ENCODE assay signal across 3 cellular contexts in the genomic region with DNA sequence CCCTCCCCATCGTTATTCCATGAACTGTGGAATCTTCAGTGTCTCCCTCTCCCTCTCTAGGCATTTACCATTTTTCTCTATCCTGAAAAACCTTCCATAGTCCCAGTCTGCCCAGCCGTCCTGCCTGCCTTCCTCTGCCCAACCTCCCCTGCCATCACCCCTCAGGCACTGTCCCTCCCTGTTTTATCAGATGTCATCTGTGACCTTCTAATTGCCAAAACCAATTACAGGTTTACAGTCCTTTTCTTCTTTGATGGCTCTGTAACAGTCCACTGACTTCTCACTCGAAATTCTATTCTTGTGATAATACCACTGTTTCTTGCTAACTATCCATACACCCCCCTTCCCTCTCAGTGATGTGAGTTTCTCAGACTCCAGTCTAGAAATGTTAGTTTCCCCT.
A peak's percentile ranks its signal among the peaks of the same experiment; 100 is the strongest.
TF ChIP-seq lines count a peak whose summit lies in the region.

No MANE protein-coding gene starts in this region.

TF ChIP-seq in SK-N-SH, 30 proteins besides CTCF, POLR2A, EP300 and RAD21:
- TF ChIP-seq RCOR1 (IDR thresholded peaks at IDR 0.05; ENCODE audit: low read length) (no peak), GATA2 (CRISPR knock-in tag; IDR thresholded peaks at IDR 0.05) (peak; percentile 31; the same call in 1 of the 2 replicates)

TF ChIP-seq in SK-N-SH treated with all-trans-retinoic acid at 6 μM for 48 hours, 23 proteins besides CTCF, POLR2A, EP300 and RAD21:
- no peak for TF ChIP-seq ARNTL (CRISPR knock-in tag; IDR thresholded peaks at IDR 0.05; ENCODE audit: borderline replicate concordance, low read depth)
- TF ChIP-seq, protein P1, sequence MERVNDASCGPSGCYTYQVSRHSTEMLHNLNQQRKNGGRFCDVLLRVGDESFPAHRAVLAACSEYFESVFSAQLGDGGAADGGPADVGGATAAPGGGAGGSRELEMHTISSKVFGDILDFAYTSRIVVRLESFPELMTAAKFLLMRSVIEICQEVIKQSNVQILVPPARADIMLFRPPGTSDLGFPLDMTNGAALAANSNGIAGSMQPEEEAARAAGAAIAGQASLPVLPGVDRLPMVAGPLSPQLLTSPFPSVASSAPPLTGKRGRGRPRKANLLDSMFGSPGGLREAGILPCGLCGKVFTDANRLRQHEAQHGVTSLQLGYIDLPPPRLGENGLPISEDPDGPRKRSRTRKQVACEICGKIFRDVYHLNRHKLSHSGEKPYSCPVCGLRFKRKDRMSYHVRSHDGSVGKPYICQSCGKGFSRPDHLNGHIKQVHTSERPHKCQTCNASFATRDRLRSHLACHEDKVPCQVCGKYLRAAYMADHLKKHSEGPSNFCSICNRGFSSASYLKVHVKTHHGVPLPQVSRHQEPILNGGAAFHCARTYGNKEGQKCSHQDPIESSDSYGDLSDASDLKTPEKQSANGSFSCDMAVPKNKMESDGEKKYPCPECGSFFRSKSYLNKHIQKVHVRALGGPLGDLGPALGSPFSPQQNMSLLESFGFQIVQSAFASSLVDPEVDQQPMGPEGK (CRISPR knock-in tag; IDR thresholded peaks at IDR 0.05; ENCODE audit: borderline replicate concordance), result no peak
- no peak for TF ChIP-seq RARB (CRISPR knock-in tag; IDR thresholded peaks at IDR 0.05)
- no peak for TF ChIP-seq TCF4 (CRISPR knock-in tag; IDR thresholded peaks at IDR 0.05; ENCODE audit: borderline replicate concordance)
- no peak for TF ChIP-seq ZFP3 (CRISPR knock-in tag; IDR thresholded peaks at IDR 0.05)
- TF ChIP-seq ISL1 (CRISPR knock-in tag; IDR thresholded peaks at IDR 0.05), result no peak
- no peak for TF ChIP-seq ZNF8 (CRISPR knock-in tag; IDR thresholded peaks at IDR 0.05)
- TF ChIP-seq OSR1 (CRISPR knock-in tag; IDR thresholded peaks at IDR 0.05), result no peak
- no peak for TF ChIP-seq ESRRG (CRISPR knock-in tag; IDR thresholded peaks at IDR 0.05)
- TF ChIP-seq, protein P2, sequence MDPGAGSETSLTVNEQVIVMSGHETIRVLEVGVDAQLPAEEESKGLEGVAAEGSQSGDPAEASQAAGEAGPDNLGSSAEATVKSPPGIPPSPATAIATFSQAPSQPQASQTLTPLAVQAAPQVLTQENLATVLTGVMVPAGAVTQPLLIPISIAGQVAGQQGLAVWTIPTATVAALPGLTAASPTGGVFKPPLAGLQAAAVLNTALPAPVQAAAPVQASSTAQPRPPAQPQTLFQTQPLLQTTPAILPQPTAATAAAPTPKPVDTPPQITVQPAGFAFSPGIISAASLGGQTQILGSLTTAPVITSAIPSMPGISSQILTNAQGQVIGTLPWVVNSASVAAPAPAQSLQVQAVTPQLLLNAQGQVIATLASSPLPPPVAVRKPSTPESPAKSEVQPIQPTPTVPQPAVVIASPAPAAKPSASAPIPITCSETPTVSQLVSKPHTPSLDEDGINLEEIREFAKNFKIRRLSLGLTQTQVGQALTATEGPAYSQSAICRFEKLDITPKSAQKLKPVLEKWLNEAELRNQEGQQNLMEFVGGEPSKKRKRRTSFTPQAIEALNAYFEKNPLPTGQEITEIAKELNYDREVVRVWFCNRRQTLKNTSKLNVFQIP (CRISPR knock-in tag; IDR thresholded peaks at IDR 0.05; ENCODE audit: borderline replicate concordance, low read depth), result no peak
- no peak for TF ChIP-seq TOX (CRISPR knock-in tag; IDR thresholded peaks at IDR 0.05; ENCODE audit: borderline replicate concordance)
- no peak for TF ChIP-seq BACH2 (CRISPR knock-in tag; IDR thresholded peaks at IDR 0.05; ENCODE audit: borderline replicate concordance)
- no peak for TF ChIP-seq GLIS3 (CRISPR knock-in tag; IDR thresholded peaks at IDR 0.05)
- TF ChIP-seq CSDC2 (CRISPR knock-in tag; IDR thresholded peaks at IDR 0.05), result no peak
- no peak for TF ChIP-seq ZNF565 (CRISPR knock-in tag; conservative IDR thresholded peaks at IDR 0.05; ENCODE audit: low read depth)
- no peak for TF ChIP-seq PPARA (CRISPR knock-in tag; IDR thresholded peaks at IDR 0.05; ENCODE audit: borderline replicate concordance)
- TF ChIP-seq SNAI2 (CRISPR knock-in tag; IDR thresholded peaks at IDR 0.05), result no peak
TF ChIP-seq in SK-N-SH treated with all-trans-retinoic acid at 6 μM for 48 hours: peak in this region for 0.

TF ChIP-seq in IMR-90, 13 proteins besides CTCF, POLR2A, EP300 and RAD21:
- no peak for TF ChIP-seq RCOR1 (IDR thresholded peaks at IDR 0.05; ENCODE audit: insufficient replicate concordance, low read length)
- TF ChIP-seq CEBPB (IDR thresholded peaks at IDR 0.05; ENCODE audit: low read depth, low read length), result no peak
- TF ChIP-seq, protein P3, sequence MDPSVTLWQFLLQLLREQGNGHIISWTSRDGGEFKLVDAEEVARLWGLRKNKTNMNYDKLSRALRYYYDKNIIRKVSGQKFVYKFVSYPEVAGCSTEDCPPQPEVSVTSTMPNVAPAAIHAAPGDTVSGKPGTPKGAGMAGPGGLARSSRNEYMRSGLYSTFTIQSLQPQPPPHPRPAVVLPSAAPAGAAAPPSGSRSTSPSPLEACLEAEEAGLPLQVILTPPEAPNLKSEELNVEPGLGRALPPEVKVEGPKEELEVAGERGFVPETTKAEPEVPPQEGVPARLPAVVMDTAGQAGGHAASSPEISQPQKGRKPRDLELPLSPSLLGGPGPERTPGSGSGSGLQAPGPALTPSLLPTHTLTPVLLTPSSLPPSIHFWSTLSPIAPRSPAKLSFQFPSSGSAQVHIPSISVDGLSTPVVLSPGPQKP (IDR thresholded peaks at IDR 0.05; ENCODE audit: borderline replicate concordance, low read depth, low read length), result no peak
- TF ChIP-seq RFX5 (IDR thresholded peaks at IDR 0.05; ENCODE audit: low read depth, low read length), result no peak
- no peak for TF ChIP-seq CHD1 (IDR thresholded peaks at IDR 0.05; ENCODE audit: low read depth, low read length)
- TF ChIP-seq FOS (IDR thresholded peaks at IDR 0.05; ENCODE audit: low read depth, low read length), result no peak
- TF ChIP-seq MAFK (IDR thresholded peaks at IDR 0.05; ENCODE audit: low read depth, low read length), result no peak
- TF ChIP-seq NFE2L2 (IDR thresholded peaks at IDR 0.05; ENCODE audit: low read depth, low read length), result no peak
- no peak for TF ChIP-seq MAZ (IDR thresholded peaks at IDR 0.05; ENCODE audit: borderline replicate concordance, low read depth, low read length)
- no peak for TF ChIP-seq SMC3 (IDR thresholded peaks at IDR 0.05; ENCODE audit: low read depth, low read length)
- TF ChIP-seq MXI1 (IDR thresholded peaks at IDR 0.05; ENCODE audit: borderline replicate concordance, low read depth, low read length), result no peak
- TF ChIP-seq, protein P4, sequence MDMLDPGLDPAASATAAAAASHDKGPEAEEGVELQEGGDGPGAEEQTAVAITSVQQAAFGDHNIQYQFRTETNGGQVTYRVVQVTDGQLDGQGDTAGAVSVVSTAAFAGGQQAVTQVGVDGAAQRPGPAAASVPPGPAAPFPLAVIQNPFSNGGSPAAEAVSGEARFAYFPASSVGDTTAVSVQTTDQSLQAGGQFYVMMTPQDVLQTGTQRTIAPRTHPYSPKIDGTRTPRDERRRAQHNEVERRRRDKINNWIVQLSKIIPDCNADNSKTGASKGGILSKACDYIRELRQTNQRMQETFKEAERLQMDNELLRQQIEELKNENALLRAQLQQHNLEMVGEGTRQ (IDR thresholded peaks at IDR 0.05; ENCODE audit: low read depth, low read length), result no peak
- TF ChIP-seq BHLHE40 (IDR thresholded peaks at IDR 0.05; ENCODE audit: low read depth, low read length), result no peak
